Comparison of ENCODE assay signal across 8 cellular contexts in genomic region chr16:29790183-29790948, GRCh38. TPM values are rescaled to one million over a fixed set of nuclear protein-coding genes. Genes with fewer than 3 reads are reported as not detected.
DNase-seq lines count a peak whose midpoint lies in the region; ATAC-seq and TF ChIP-seq lines count a peak whose summit lies in the region.

TSS of gene KIF22 (plus strand) at chr16:29790751. CDS start at chr16:29790760, 9 bp downstream.

- H3F3A ChIP-seq in Loucy (ENCODE audit: low read depth), result no peaks in the 10 kb centered on the region

- peak within 1 kb of the TSS; percentile 97 for H3K9ac ChIP-seq in Loucy (ENCODE audit: low read depth, low read length, poor library complexity, severe bottlenecking)

- H3K27ac Mint-ChIP-seq in natural killer cell treated with Interleukin-12 subunit alpha and Interleukin-12 subunit beta and Interleukin-15 and Interleukin-18, amount 100 ng/mL, for 72 hours, result peak within 1 kb of the TSS; percentile 81 to 92

- H3K9me3 Mint-ChIP-seq in natural killer cell treated with Interleukin-12 subunit alpha and Interleukin-12 subunit beta and Interleukin-15 and Interleukin-18, amount 100 ng/mL, for 72 hours, result no peaks in the 10 kb centered on the region

- no peaks in the 10 kb centered on the region for H3K9me2 ChIP-seq in Loucy (replicated peaks; ENCODE audit: low read depth, low read length)

- peak within 1 kb of the TSS; percentile 98 for H3K4me2 ChIP-seq in Loucy (ENCODE audit: low read depth, low read length, poor library complexity, severe bottlenecking)

- H3K4me1 ChIP-seq in Loucy (ENCODE audit: insufficient read depth, low read length, poor library complexity, severe bottlenecking), result peaks cover 39% of the 10 kb centered on the region

- H3K79me2 ChIP-seq in Loucy (ENCODE audit: insufficient read depth, low read length), result peaks cover 54% of the 10 kb centered on the region

- H3K4me3 ChIP-seq in H7 (ENCODE audit: insufficient read depth, low read depth, low read length), result peak within 1 kb of the TSS; percentile 96
- peak within 1 kb of the TSS; percentile 97 for H3K4me3 ChIP-seq in Loucy (ENCODE audit: low read length, poor library complexity, severe bottlenecking)

- peaks cover 2% of the 10 kb centered on the region; the same call in 1 of the 2 replicates for H3K27me3 ChIP-seq in H7 (ENCODE audit: control insufficient read depth, insufficient read depth, low read length)
- peaks cover 5% of the 10 kb centered on the region for H3K27me3 ChIP-seq in Loucy (ENCODE audit: insufficient read depth, low read length, poor library complexity, severe bottlenecking)

- peak within 1 kb of the TSS; percentile 89 for H2AFZ ChIP-seq in Loucy (ENCODE audit: low read length)

- TF ChIP-seq CTCF in Loucy (conservative IDR thresholded peaks at IDR 0.05; ENCODE audit: low read length), result peak; percentile 72

- peaks cover 38 to 40% of the 10 kb centered on the region in 2 donors for H3K4me1 Mint-ChIP-seq in natural killer cell treated with Interleukin-12 subunit alpha and Interleukin-12 subunit beta and Interleukin-15 and Interleukin-18, amount 100 ng/mL, for 72 hours (ENCODE audit: low read depth in 2 of 2)

- peaks cover 18% of the 10 kb centered on the region for H4K20me1 ChIP-seq in Loucy (ENCODE audit: insufficient read depth, low read length, poor library complexity, severe bottlenecking)

- ATAC-seq in natural killer cell treated with Interleukin-12 subunit alpha and Interleukin-12 subunit beta and Interleukin-15 and Interleukin-18, amount 100 ng/mL, for 72 hours, result peak; percentile 98 to 99
- ATAC-seq in stimulated activated naive CD8-positive, alpha-beta T cell treated with anti-CD3 and anti-CD28 coated beads, Interleukin-15, Interleukin-2, amounts not matched to agents 100 U/mL and 50 U/mL, for 24 hours, result peak; percentile 97

- peak; percentile 91 for TF ChIP-seq POLR2A in Raji (IDR thresholded peaks at IDR 0.05; ENCODE audit: insufficient read depth, low read depth, low read length)

- H3K36me3 ChIP-seq in H7 (replicated peaks; ENCODE audit: control insufficient read depth, insufficient read depth, low read length), result peaks cover 2% of the 10 kb centered on the region; the same call in 1 of the 2 replicates
- peaks cover 9% of the 10 kb centered on the region; the same call in 1 of the 2 replicates for H3K36me3 ChIP-seq in Loucy (ENCODE audit: insufficient read depth, low read length)

- no peaks in the 10 kb centered on the region for H3K9me3 ChIP-seq in Loucy (ENCODE audit: insufficient read depth, low read depth, low read length)

- in situ Hi-C loops in G401 (cut with HindIII; ENCODE audit: low sequenced_read_pairs), result no loop called here

- H3K27me3 Mint-ChIP-seq in natural killer cell treated with Interleukin-12 subunit alpha and Interleukin-12 subunit beta and Interleukin-15 and Interleukin-18, amount 100 ng/mL, for 72 hours, result no peaks in the 10 kb centered on the region

- DNase-seq in G401 (ENCODE audit: low spot score) (peak; percentile 98), H7 (peak; percentile 100), fibroblast of peridontal ligament (ENCODE audit: extremely low read depth) (peak; percentile 98)
- peak; percentile 100 for DNase-seq in activated T-helper 9 cell treated with anti-CD3 and anti-CD28 coated beads, Interleukin-2, amount 50 U/mL, for 16 hours (ENCODE audit: low read depth)
- DNase-seq in natural killer cell treated with Interleukin-12 subunit alpha and Interleukin-12 subunit beta and Interleukin-15 and Interleukin-18, amount 100 ng/mL, for 72 hours (ENCODE audit: low spot score), result peak; percentile 100
- DNase-seq in stimulated activated naive CD8-positive, alpha-beta T cell treated with anti-CD3 and anti-CD28 coated beads, Interleukin-15, Interleukin-2, amounts not matched to agents 100 U/mL and 50 U/mL, for 24 hours, result peak; percentile 100

- H3K4me3 Mint-ChIP-seq in natural killer cell treated with Interleukin-12 subunit alpha and Interleukin-12 subunit beta and Interleukin-15 and Interleukin-18, amount 100 ng/mL, for 72 hours, result peak within 1 kb of the TSS; percentile 98

- peaks cover 5% of the 10 kb centered on the region for H3K36me3 Mint-ChIP-seq in natural killer cell treated with Interleukin-12 subunit alpha and Interleukin-12 subunit beta and Interleukin-15 and Interleukin-18, amount 100 ng/mL, for 72 hours

RNA-seq across cellular contexts. Expression of gene KIF22, which starts in this region (rescaled TPM):
- 169 and 171 TPM in 2 replicates for total RNA-seq in G401 (2014; rRNA removed; shearing (Covaris generic))
- total RNA-seq in H7 (2014; rRNA removed; shearing (Covaris generic)), result 202 and 205 TPM in 2 replicates
- total RNA-seq in natural killer cell treated with Interleukin-12 subunit alpha and Interleukin-12 subunit beta and Interleukin-15 and Interleukin-18, amount 100 ng/mL, for 72 hours, result 100 to 1,000 TPM in 1 of 2 donors, 10 to 100 TPM in 1; 63.4 to 174 TPM

Comparison
In these comparisons a context has a peak if more than half of its experiments do, and no peak if none do; other contexts are left out.
1. Peak in every context shown above with its lines: DNase-seq, ATAC-seq and H3K4me3 ChIP-seq.